ENCODE assay signal across 8 cellular contexts in the genomic region with DNA sequence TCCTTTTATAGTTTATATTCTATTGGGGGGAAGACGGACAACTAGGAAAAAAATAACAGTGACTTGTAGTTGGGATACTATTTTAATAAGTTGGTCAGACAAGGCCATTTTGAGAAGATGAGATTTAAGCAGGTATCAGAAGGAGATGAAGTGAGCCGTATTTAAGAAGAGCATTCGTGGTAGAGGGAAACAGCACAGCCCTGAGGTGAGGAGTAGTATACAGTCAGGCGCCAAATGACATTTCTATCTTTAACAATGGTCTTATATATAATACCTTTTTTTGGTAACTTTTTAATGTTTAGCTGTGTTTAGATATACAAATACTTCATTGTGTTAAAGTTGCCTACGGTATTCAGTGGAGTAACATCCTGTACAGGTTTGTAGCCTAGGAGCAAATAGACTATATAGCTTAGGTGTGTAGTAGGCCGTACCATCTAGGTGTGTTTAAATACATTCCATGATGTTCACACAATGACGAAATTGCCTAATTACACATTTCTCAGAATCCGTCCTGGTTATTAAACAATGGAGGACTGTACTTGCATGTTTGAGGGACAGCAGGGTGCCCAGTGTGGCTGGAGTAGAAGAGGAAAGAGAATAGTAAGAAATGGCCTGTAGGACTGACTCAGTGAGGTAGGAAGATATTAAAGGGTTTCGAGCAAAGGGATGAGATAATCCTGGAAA. TPM values are rescaled to one million over a fixed set of nuclear protein-coding genes. Genes with fewer than 3 reads are reported as not detected.
A peak's percentile ranks its signal among the peaks of the same experiment; 100 is the strongest.
DNase-seq lines count a peak whose midpoint lies in the region; ATAC-seq and TF ChIP-seq lines count a peak whose summit lies in the region.

No MANE protein-coding gene starts in this region.

- no peaks in the 10 kb centered on the region for H3K9me3 ChIP-seq in CD8-positive, alpha-beta T cell (ENCODE audit: low read length)
- H3K9me3 ChIP-seq in adipocyte (ENCODE audit: control insufficient read depth, low read length) (no peaks in the 10 kb centered on the region), liver (ENCODE audit: control insufficient read depth in 4 of 4, low read length in 3 of 4) (no peaks in the 10 kb centered on the region)

- no peak for TF ChIP-seq RAD21 in Ishikawa (IDR thresholded peaks at IDR 0.05; ENCODE audit: low read depth)
- TF ChIP-seq RAD21 in liver (IDR thresholded peaks at IDR 0.05), result no peak

- H3K27ac Mint-ChIP-seq in CD8-positive, alpha-beta T cell, result peak overlapping the region; percentile 97

- CTCF ChIA-PET in CD8-positive, alpha-beta T cell (lab: Charles Lee), result interaction anchor here (1.3 to 2.2 kb wide), 3 partner anchors 11 to 101 kb away, joined by 3 to 9 read pairs (median 7); no protein-coding TSS in a partner anchor

- H3K9me3 Mint-ChIP-seq in CD8-positive, alpha-beta T cell, result peaks cover 3% of the 10 kb centered on the region

- H3K27me3 Mint-ChIP-seq in CD8-positive, alpha-beta T cell (ENCODE audit: low read depth), result no peaks in the 10 kb centered on the region

- POLR2A ChIA-PET in CD8-positive, alpha-beta T cell (lab: Charles Lee), result interaction anchor here (0.7 to 3.7 kb wide), 6 partner anchors 9 to 40 kb away, joined by 3 to 31 read pairs (median 4); partner anchors contain the start of genes SEC22C and SS18L2

- intact Hi-C loops in CD8-positive, alpha-beta T cell (cut with DNase I, micrococcal nuclease), result loop anchor here (2.0 to 5.0 kb wide), 6 partner anchors 13 to 200 kb away; partner anchors contain the start of genes VIPR1 (in 2 of the 2), CCDC13 (in 1 of the 2) and HIGD1A (in 1 of the 2)

- 46% methylated on average over 9 of the region's 9 CpGs for WGBS in liver

- 0 out of 2 replicates have a peak, but pooled peaks have one; percentile 45 for TF ChIP-seq EP300 in Ishikawa (IDR thresholded peaks at IDR 0.05; ENCODE audit: borderline replicate concordance)

- peaks cover 35% of the 10 kb centered on the region for H3K36me3 Mint-ChIP-seq in CD8-positive, alpha-beta T cell

- no peak overlapping the region for H3K27ac ChIP-seq in CD8-positive, alpha-beta T cell (ENCODE audit: low read depth, low read length)
- no peak overlapping the region for H3K27ac ChIP-seq in liver (ENCODE audit: low read depth in 1 of 2, low read length in 2 of 2)

- H3K36me3 ChIP-seq in CD8-positive, alpha-beta T cell (ENCODE audit: insufficient read depth, low read length), result peaks cover 7% of the 10 kb centered on the region
- peaks cover 7% of the 10 kb centered on the region for H3K36me3 ChIP-seq in adipocyte (ENCODE audit: control insufficient read depth, insufficient read depth, low read length, severe bottlenecking)
- H3K36me3 ChIP-seq in liver (ENCODE audit: control insufficient read depth in 4 of 4, insufficient read depth in 3 of 4, low read depth in 1 of 4, low read length in 3 of 4), result peaks cover 0 to 2% (median 0%) of the 10 kb centered on the region in 4 donors

- DNase-seq in CD8-positive, alpha-beta T cell, result no peak
- DNase-seq in adipocyte (ENCODE audit: low read depth) (peak; percentile 21), NCI-H1092 treated with DMSO at 0.1 percent for 48 hours (lab: John Stamatoyannopoulos, UW) (no peak)

- peak overlapping the region; percentile 91 for H3K9ac ChIP-seq in adipocyte (ENCODE audit: low read length)
- peak overlapping the region; percentile 83 to 92 for H3K9ac ChIP-seq in liver (ENCODE audit: low read depth in 1 of 2, low read length in 2 of 2)

- peaks cover 50% of the 10 kb centered on the region for H3K4me1 Mint-ChIP-seq in CD8-positive, alpha-beta T cell (ENCODE audit: low read depth)

- H3K4me3 ChIP-seq in CD8-positive, alpha-beta T cell (ENCODE audit: low read depth, low read length), result peak overlapping the region; percentile 56
- peak overlapping the region; percentile 84 for H3K4me3 ChIP-seq in adipocyte (ENCODE audit: low read length)
- peak overlapping the region; percentile 18 to 97 (median 70) for H3K4me3 ChIP-seq in liver (ENCODE audit: low read depth in 1 of 3, low read length in 3 of 3)

- ATAC-seq in CD8-positive, alpha-beta T cell, result no peak
- ATAC-seq in GM21737 (IDR thresholded peaks at IDR 0.05; ENCODE audit: unreplicated experiment) (no peak), GM18498 (IDR thresholded peaks at IDR 0.05; ENCODE audit: unreplicated experiment) (no peak), HG03135 (IDR thresholded peaks at IDR 0.05; ENCODE audit: unreplicated experiment) (no peak)

- peak; percentile 49 for TF ChIP-seq CTCF in CD8-positive, alpha-beta T cell (IDR thresholded peaks at IDR 0.05)
- no peak for TF ChIP-seq CTCF in liver (IDR thresholded peaks at IDR 0.05; ENCODE audit: low read depth, low read length, missing input control)

- H3K27me3 ChIP-seq in CD8-positive, alpha-beta T cell (ENCODE audit: insufficient read depth, low read length), result no peaks in the 10 kb centered on the region
- H3K27me3 ChIP-seq in adipocyte (replicated peaks; ENCODE audit: control insufficient read depth, insufficient read depth, low read length) (no peaks in the 10 kb centered on the region), liver (ENCODE audit: control insufficient read depth in 4 of 4, insufficient read depth in 4 of 4, low read length in 3 of 4) (no peaks in the 10 kb centered on the region)

- H3K4me1 ChIP-seq in CD8-positive, alpha-beta T cell (ENCODE audit: insufficient read depth, low read length), result peaks cover 27% of the 10 kb centered on the region
- peaks cover 15% of the 10 kb centered on the region for H3K4me1 ChIP-seq in adipocyte (ENCODE audit: control insufficient read depth, insufficient read depth, low read length)
- peaks cover 2 to 31% (median 22%) of the 10 kb centered on the region in 4 donors for H3K4me1 ChIP-seq in liver (ENCODE audit: control insufficient read depth in 4 of 4, insufficient read depth in 4 of 4, low read length in 3 of 4)

- H3K4me3 Mint-ChIP-seq in CD8-positive, alpha-beta T cell, result peak overlapping the region; percentile 93

TF ChIP-seq in Ishikawa, 13 proteins besides CTCF, POLR2A, EP300 and RAD21:
- TF ChIP-seq USF1 (IDR thresholded peaks at IDR 0.05) (no peak), ZBTB7A (IDR thresholded peaks at IDR 0.05; ENCODE audit: low read depth) (no peak), YY1 (IDR thresholded peaks at IDR 0.05; ENCODE audit: low read depth) (peak; percentile 37; the same call in 1 of the 2 replicates), TEAD4 (IDR thresholded peaks at IDR 0.05) (peak; percentile 77), MAX (IDR thresholded peaks at IDR 0.05) (no peak), CEBPB (IDR thresholded peaks at IDR 0.05) (peak; percentile 90), TCF12 (IDR thresholded peaks at IDR 0.05; ENCODE audit: low read depth) (no peak), FOXM1 (IDR thresholded peaks at IDR 0.05; ENCODE audit: borderline replicate concordance, low read depth) (no peak)

TF ChIP-seq in liver, 16 proteins besides CTCF, POLR2A, EP300 and RAD21 (continues in another document):
- TF ChIP-seq JUND (IDR thresholded peaks at IDR 0.05) (no peak), YY1 (IDR thresholded peaks at IDR 0.05) (no peak), FOXA2 (IDR thresholded peaks at IDR 0.05) (no peak), EGR1 (IDR thresholded peaks at IDR 0.05; ENCODE audit: low read depth in 2 of 2) (no peak), HNF4G (IDR thresholded peaks at IDR 0.05) (no peak), RXRA (IDR thresholded peaks at IDR 0.05) (no peak), FOXA1 (IDR thresholded peaks at IDR 0.05) (no peak), MAX (IDR thresholded peaks at IDR 0.05) (no peak), NR2F2 (IDR thresholded peaks at IDR 0.05) (no peak), HNF4A (conservative IDR thresholded peaks at IDR 0.05) (no peak)
- TF ChIP-seq, protein P1, sequence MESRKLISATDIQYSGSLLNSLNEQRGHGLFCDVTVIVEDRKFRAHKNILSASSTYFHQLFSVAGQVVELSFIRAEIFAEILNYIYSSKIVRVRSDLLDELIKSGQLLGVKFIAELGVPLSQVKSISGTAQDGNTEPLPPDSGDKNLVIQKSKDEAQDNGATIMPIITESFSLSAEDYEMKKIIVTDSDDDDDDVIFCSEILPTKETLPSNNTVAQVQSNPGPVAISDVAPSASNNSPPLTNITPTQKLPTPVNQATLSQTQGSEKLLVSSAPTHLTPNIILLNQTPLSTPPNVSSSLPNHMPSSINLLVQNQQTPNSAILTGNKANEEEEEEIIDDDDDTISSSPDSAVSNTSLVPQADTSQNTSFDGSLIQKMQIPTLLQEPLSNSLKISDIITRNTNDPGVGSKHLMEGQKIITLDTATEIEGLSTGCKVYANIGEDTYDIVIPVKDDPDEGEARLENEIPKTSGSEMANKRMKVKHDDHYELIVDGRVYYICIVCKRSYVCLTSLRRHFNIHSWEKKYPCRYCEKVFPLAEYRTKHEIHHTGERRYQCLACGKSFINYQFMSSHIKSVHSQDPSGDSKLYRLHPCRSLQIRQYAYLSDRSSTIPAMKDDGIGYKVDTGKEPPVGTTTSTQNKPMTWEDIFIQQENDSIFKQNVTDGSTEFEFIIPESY (IDR thresholded peaks at IDR 0.05), result no peak
- TF ChIP-seq, protein P2, sequence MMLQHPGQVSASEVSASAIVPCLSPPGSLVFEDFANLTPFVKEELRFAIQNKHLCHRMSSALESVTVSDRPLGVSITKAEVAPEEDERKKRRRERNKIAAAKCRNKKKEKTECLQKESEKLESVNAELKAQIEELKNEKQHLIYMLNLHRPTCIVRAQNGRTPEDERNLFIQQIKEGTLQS (IDR thresholded peaks at IDR 0.05), result no peak

RNA-seq across cellular contexts. Expression of gene NKTR, which starts 1.6 kb away (rescaled TPM):
- total RNA-seq in CD8-positive, alpha-beta T cell, result 100 to 1,000 TPM; 190 to 204 TPM
- 10 to 100 TPM; 28.5 to 75.5 TPM for total RNA-seq in liver
- 10 to 100 TPM in 1 of 2 donors, 1 to 10 TPM in 1; 5.8 to 27.7 TPM for polyA plus RNA-seq in liver

RNA-seq across cellular contexts. Expression of gene SS18L2, which starts 11.4 kb away (rescaled TPM):
- total RNA-seq in CD8-positive, alpha-beta T cell, result 10 to 100 TPM; 55.5 to 59.8 TPM
- 10 to 100 TPM; 10.0 to 19.5 TPM for total RNA-seq in liver
- 10 to 100 TPM; 17.9 to 41.5 TPM for polyA plus RNA-seq in liver

RNA-seq across cellular contexts. Expression of gene SEC22C, which starts 20.3 kb away (rescaled TPM):
- 10 to 100 TPM; 71.3 to 75.2 TPM for total RNA-seq in CD8-positive, alpha-beta T cell
- 10 to 100 TPM; 19.2 to 48.5 TPM for total RNA-seq in liver
- 10 to 100 TPM; 14.5 to 16.3 TPM for polyA plus RNA-seq in liver

RNA-seq across cellular contexts. Expression of gene ZBTB47, which starts 51.5 kb away (rescaled TPM):
- under 1 TPM; 0.24 to 0.33 TPM for total RNA-seq in CD8-positive, alpha-beta T cell
- 1 to 10 TPM; 2.9 to 7.4 TPM for total RNA-seq in liver
- polyA plus RNA-seq in liver, result 1 to 10 TPM in 1 of 2 donors, under 1 TPM in 1; 0.42 to 5.5 TPM
